Comparison of ENCODE assay signal across 22 cellular contexts in genomic region chr11:115220881-115221280, GRCh38.
"Had no signal": no experiment of that assay in that cellular context is flagged by ENCODE, and none has a peak within 500 bp of the region (broad histone marks: within the 10 kb centered on the region; RNA-seq: fewer than 3 reads in every experiment).

No MANE protein-coding gene starts in this region.

- H3K36me3 ChIP-seq: breast epithelium, colonic mucosa, spleen, tibial nerve had no signal

- H3K27me3 ChIP-seq: breast epithelium, colonic mucosa, dorsolateral prefrontal cortex, heart right ventricle, sigmoid colon, spleen, suprapubic skin, tibial nerve had no signal

- H3K27ac ChIP-seq: breast epithelium, colonic mucosa, dorsolateral prefrontal cortex, sigmoid colon, suprapubic skin, tibial nerve had no signal

- H3K9me3 ChIP-seq: breast epithelium, colonic mucosa, heart right ventricle, sigmoid colon, spleen, suprapubic skin, tibial nerve had no signal

- H3K4me3 ChIP-seq: breast epithelium, colonic mucosa, dorsolateral prefrontal cortex, heart right ventricle, lung, sigmoid colon, spleen, suprapubic skin, tibial nerve had no signal

- ATAC-seq: natural killer cell; stimulated activated effector memory CD8-positive, alpha-beta T cell treated with anti-CD3 and anti-CD28 coated beads, Interleukin-12 subunit alpha, Interleukin-12 subunit beta, amount 100 ng/mL, for 72 hours; stimulated activated naive CD8-positive, alpha-beta T cell treated with anti-CD3 and anti-CD28 coated beads, Interleukin-15, amount 100 ng/mL, for 72 hours had no signal

- H3K4me1 ChIP-seq: breast epithelium, colonic mucosa, suprapubic skin had no signal

- DNase-seq: activated CD4-positive, alpha-beta T cell treated with anti-CD3 and anti-CD28 coated beads for 4 hours; activated CD4-positive, alpha-beta T cell treated with anti-CD3 and anti-CD28 coated beads, Interleukin-2, amount 50 U/mL, for 48 hours; activated CD4-positive, CD25-positive, alpha-beta regulatory T cell; activated naive CD4-positive, alpha-beta T cell treated with Interleukin-2 at 50 U/mL for 16 hours; activated naive CD8-positive, alpha-beta T cell treated with anti-CD3 and anti-CD28 coated beads for 36 hours; activated T-cell treated with anti-CD3 and anti-CD28 coated beads, Interleukin-2, amount 50 U/mL, for 48 hours; colonic mucosa; dorsolateral prefrontal cortex; heart right ventricle; islet precursor cell; left cardiac atrium; natural killer cell; retina; sigmoid colon; spleen; stimulated activated naive CD8-positive, alpha-beta T cell treated with anti-CD3 and anti-CD28 coated beads, Interleukin-15, amount 100 ng/mL, for 72 hours; T1000 had no signal
